In the genomic region with DNA sequence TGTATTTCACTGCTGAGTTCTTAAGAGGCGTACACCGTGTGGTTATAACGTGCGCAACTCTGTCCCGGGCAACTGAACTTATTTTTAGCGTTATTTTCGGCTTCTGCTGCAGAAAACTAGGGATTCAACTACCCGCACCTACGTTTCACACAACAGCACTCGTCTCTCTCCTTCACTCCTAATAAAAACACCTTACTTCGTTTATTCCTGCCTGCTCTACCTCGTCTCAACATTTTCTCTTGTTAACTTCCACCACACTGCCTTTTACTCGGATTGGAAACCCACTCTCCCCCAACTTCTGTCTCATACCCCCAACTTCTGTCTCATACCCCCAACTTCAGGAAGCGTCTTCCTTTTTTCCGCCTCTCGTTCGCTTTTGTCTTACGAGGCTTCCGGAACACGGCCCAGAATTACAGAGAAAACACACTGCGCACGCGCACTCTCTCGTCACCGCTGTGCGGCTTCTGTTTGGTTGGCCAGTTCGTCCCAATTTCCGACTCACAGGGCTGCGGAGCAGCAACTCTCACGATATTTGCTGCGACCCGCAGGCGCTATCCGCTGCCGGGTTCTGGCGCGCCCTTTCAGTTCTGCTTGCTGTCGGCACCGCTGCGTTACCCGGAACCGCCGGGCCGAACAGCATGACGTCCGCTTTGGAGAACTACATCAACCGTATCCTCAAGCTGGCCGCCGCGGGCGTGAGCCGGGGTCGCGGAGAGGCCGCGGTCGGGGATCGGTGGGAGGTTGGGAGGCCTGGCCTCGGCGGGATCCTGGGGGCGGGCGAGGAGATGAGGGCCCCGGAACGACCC, we compare ENCODE assay signal across 1 cellular context.
TF ChIP-seq lines count a peak whose summit lies in the region.

A gene (plus strand): TSS at position 579 of the 806 bp plus-strand sequence. CDS start 60 bp downstream, at position 639.

TF ChIP-seq in GM12878, 131 proteins besides CTCF, POLR2A, EP300 and RAD21 (continued from another document and continues in another):
- TF ChIP-seq, protein P1, sequence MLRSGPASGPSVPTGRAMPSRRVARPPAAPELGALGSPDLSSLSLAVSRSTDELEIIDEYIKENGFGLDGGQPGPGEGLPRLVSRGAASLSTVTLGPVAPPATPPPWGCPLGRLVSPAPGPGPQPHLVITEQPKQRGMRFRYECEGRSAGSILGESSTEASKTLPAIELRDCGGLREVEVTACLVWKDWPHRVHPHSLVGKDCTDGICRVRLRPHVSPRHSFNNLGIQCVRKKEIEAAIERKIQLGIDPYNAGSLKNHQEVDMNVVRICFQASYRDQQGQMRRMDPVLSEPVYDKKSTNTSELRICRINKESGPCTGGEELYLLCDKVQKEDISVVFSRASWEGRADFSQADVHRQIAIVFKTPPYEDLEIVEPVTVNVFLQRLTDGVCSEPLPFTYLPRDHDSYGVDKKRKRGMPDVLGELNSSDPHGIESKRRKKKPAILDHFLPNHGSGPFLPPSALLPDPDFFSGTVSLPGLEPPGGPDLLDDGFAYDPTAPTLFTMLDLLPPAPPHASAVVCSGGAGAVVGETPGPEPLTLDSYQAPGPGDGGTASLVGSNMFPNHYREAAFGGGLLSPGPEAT (IDR thresholded peaks at IDR 0.05; ENCODE audit: low read depth), result 0 out of 2 replicates have a peak, but pooled peaks have one; percentile 36
- TF ChIP-seq, protein P2, sequence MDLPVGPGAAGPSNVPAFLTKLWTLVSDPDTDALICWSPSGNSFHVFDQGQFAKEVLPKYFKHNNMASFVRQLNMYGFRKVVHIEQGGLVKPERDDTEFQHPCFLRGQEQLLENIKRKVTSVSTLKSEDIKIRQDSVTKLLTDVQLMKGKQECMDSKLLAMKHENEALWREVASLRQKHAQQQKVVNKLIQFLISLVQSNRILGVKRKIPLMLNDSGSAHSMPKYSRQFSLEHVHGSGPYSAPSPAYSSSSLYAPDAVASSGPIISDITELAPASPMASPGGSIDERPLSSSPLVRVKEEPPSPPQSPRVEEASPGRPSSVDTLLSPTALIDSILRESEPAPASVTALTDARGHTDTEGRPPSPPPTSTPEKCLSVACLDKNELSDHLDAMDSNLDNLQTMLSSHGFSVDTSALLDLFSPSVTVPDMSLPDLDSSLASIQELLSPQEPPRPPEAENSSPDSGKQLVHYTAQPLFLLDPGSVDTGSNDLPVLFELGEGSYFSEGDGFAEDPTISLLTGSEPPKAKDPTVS (IDR thresholded peaks at IDR 0.05; ENCODE audit: low read depth, low read length), result 0 out of 2 replicates have a peak, but pooled peaks have one; percentile 56
- TF ChIP-seq, protein P3, sequence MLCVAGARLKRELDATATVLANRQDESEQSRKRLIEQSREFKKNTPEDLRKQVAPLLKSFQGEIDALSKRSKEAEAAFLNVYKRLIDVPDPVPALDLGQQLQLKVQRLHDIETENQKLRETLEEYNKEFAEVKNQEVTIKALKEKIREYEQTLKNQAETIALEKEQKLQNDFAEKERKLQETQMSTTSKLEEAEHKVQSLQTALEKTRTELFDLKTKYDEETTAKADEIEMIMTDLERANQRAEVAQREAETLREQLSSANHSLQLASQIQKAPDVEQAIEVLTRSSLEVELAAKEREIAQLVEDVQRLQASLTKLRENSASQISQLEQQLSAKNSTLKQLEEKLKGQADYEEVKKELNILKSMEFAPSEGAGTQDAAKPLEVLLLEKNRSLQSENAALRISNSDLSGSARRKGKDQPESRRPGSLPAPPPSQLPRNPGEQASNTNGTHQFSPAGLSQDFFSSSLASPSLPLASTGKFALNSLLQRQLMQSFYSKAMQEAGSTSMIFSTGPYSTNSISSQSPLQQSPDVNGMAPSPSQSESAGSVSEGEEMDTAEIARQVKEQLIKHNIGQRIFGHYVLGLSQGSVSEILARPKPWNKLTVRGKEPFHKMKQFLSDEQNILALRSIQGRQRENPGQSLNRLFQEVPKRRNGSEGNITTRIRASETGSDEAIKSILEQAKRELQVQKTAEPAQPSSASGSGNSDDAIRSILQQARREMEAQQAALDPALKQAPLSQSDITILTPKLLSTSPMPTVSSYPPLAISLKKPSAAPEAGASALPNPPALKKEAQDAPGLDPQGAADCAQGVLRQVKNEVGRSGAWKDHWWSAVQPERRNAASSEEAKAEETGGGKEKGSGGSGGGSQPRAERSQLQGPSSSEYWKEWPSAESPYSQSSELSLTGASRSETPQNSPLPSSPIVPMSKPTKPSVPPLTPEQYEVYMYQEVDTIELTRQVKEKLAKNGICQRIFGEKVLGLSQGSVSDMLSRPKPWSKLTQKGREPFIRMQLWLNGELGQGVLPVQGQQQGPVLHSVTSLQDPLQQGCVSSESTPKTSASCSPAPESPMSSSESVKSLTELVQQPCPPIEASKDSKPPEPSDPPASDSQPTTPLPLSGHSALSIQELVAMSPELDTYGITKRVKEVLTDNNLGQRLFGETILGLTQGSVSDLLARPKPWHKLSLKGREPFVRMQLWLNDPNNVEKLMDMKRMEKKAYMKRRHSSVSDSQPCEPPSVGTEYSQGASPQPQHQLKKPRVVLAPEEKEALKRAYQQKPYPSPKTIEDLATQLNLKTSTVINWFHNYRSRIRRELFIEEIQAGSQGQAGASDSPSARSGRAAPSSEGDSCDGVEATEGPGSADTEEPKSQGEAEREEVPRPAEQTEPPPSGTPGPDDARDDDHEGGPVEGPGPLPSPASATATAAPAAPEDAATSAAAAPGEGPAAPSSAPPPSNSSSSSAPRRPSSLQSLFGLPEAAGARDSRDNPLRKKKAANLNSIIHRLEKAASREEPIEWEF (IDR thresholded peaks at IDR 0.05; ENCODE audit: insufficient replicate concordance, low read depth, low read length), result no peak
- TF ChIP-seq KAT2A (conservative IDR thresholded peaks at IDR 0.05; ENCODE audit: control insufficient read depth, low read depth, low read length) (no peak), RCOR1 (conservative IDR thresholded peaks at IDR 0.05; ENCODE audit: low read depth, low read length) (peak; percentile 95; the same call in 1 of the 2 replicates), SMARCA5 (IDR thresholded peaks at IDR 0.05) (peak; percentile 56; the same call in 1 of the 2 replicates), ZNF24 (IDR thresholded peaks at IDR 0.05) (no peak), YBX1 (IDR thresholded peaks at IDR 0.05) (no peak), TCF7 (IDR thresholded peaks at IDR 0.05; ENCODE audit: borderline replicate concordance) (no peak), IRF4 (IDR thresholded peaks at IDR 0.05; ENCODE audit: low read depth, low read length) (peak; percentile 18; the same call in 1 of the 2 replicates), BMI1 (IDR thresholded peaks at IDR 0.05; ENCODE audit: borderline replicate concordance) (no peak), JUNB (IDR thresholded peaks at IDR 0.05) (no peak), IKZF1 (conservative IDR thresholded peaks at IDR 0.05) (peak; percentile 78), NBN (IDR thresholded peaks at IDR 0.05) (peak; percentile 86), ZNF274 (IDR thresholded peaks at IDR 0.05; ENCODE audit: insufficient read depth, insufficient read length) (no peak), ZNF207 (IDR thresholded peaks at IDR 0.05; ENCODE audit: borderline replicate concordance) (no peak), KLF5 (IDR thresholded peaks at IDR 0.05; ENCODE audit: partially characterized antibody) (peak; percentile 71), SPI1 (IDR thresholded peaks at IDR 0.05; ENCODE audit: borderline replicate concordance, insufficient read depth, low read depth, low read length) (peak; percentile 60; the same call in 1 of the 2 replicates), TAF1 (IDR thresholded peaks at IDR 0.05; ENCODE audit: borderline replicate concordance, low read depth, low read length) (peak; percentile 74; the same call in 1 of the 2 replicates), TCF3 (IDR thresholded peaks at IDR 0.05; ENCODE audit: borderline replicate concordance, insufficient read depth, low read depth, low read length) (peak; percentile 30; the same call in 1 of the 2 replicates), MYC (IDR thresholded peaks at IDR 0.05; ENCODE audit: insufficient read depth, insufficient read length, insufficient replicate concordance, low read length, severe bottlenecking) (no peak), EZH2 (IDR thresholded peaks at IDR 0.05; ENCODE audit: borderline replicate concordance, control insufficient read depth, low read depth, low read length) (no peak), NFYA (IDR thresholded peaks at IDR 0.05; ENCODE audit: borderline replicate concordance, low read depth, low read length) (no peak), MEF2B (IDR thresholded peaks at IDR 0.05; ENCODE audit: partially characterized antibody, poor library complexity, severe bottlenecking) (no peak), CHD4 (IDR thresholded peaks at IDR 0.05) (no peak), JUND (IDR thresholded peaks at IDR 0.05; ENCODE audit: low read depth, low read length) (no peak), DPF2 (IDR thresholded peaks at IDR 0.05) (0 out of 2 replicates have a peak, but pooled peaks have one; percentile 19)
- TF ChIP-seq, protein P4, sequence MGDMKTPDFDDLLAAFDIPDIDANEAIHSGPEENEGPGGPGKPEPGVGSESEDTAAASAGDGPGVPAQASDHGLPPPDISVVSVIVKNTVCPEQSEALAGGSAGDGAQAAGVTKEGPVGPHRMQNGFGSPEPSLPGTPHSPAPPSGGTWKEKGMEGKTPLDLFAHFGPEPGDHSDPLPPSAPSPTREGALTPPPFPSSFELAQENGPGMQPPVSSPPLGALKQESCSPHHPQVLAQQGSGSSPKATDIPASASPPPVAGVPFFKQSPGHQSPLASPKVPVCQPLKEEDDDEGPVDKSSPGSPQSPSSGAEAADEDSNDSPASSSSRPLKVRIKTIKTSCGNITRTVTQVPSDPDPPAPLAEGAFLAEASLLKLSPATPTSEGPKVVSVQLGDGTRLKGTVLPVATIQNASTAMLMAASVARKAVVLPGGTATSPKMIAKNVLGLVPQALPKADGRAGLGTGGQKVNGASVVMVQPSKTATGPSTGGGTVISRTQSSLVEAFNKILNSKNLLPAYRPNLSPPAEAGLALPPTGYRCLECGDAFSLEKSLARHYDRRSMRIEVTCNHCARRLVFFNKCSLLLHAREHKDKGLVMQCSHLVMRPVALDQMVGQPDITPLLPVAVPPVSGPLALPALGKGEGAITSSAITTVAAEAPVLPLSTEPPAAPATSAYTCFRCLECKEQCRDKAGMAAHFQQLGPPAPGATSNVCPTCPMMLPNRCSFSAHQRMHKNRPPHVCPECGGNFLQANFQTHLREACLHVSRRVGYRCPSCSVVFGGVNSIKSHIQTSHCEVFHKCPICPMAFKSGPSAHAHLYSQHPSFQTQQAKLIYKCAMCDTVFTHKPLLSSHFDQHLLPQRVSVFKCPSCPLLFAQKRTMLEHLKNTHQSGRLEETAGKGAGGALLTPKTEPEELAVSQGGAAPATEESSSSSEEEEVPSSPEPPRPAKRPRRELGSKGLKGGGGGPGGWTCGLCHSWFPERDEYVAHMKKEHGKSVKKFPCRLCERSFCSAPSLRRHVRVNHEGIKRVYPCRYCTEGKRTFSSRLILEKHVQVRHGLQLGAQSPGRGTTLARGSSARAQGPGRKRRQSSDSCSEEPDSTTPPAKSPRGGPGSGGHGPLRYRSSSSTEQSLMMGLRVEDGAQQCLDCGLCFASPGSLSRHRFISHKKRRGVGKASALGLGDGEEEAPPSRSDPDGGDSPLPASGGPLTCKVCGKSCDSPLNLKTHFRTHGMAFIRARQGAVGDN (IDR thresholded peaks at IDR 0.05), result peak; percentile 72; the same call in 1 of the 2 replicates
- TF ChIP-seq, protein P5, sequence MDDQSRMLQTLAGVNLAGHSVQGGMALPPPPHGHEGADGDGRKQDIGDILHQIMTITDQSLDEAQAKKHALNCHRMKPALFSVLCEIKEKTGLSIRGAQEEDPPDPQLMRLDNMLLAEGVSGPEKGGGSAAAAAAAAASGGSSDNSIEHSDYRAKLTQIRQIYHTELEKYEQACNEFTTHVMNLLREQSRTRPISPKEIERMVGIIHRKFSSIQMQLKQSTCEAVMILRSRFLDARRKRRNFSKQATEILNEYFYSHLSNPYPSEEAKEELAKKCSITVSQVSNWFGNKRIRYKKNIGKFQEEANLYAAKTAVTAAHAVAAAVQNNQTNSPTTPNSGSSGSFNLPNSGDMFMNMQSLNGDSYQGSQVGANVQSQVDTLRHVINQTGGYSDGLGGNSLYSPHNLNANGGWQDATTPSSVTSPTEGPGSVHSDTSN (IDR thresholded peaks at IDR 0.05; ENCODE audit: insufficient replicate concordance, low read depth, low read length), result no peak
- TF ChIP-seq, protein P6, sequence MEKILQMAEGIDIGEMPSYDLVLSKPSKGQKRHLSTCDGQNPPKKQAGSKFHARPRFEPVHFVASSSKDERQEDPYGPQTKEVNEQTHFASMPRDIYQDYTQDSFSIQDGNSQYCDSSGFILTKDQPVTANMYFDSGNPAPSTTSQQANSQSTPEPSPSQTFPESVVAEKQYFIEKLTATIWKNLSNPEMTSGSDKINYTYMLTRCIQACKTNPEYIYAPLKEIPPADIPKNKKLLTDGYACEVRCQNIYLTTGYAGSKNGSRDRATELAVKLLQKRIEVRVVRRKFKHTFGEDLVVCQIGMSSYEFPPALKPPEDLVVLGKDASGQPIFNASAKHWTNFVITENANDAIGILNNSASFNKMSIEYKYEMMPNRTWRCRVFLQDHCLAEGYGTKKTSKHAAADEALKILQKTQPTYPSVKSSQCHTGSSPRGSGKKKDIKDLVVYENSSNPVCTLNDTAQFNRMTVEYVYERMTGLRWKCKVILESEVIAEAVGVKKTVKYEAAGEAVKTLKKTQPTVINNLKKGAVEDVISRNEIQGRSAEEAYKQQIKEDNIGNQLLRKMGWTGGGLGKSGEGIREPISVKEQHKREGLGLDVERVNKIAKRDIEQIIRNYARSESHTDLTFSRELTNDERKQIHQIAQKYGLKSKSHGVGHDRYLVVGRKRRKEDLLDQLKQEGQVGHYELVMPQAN (conservative IDR thresholded peaks at IDR 0.05), result peak; percentile 89
- TF ChIP-seq, protein P7, sequence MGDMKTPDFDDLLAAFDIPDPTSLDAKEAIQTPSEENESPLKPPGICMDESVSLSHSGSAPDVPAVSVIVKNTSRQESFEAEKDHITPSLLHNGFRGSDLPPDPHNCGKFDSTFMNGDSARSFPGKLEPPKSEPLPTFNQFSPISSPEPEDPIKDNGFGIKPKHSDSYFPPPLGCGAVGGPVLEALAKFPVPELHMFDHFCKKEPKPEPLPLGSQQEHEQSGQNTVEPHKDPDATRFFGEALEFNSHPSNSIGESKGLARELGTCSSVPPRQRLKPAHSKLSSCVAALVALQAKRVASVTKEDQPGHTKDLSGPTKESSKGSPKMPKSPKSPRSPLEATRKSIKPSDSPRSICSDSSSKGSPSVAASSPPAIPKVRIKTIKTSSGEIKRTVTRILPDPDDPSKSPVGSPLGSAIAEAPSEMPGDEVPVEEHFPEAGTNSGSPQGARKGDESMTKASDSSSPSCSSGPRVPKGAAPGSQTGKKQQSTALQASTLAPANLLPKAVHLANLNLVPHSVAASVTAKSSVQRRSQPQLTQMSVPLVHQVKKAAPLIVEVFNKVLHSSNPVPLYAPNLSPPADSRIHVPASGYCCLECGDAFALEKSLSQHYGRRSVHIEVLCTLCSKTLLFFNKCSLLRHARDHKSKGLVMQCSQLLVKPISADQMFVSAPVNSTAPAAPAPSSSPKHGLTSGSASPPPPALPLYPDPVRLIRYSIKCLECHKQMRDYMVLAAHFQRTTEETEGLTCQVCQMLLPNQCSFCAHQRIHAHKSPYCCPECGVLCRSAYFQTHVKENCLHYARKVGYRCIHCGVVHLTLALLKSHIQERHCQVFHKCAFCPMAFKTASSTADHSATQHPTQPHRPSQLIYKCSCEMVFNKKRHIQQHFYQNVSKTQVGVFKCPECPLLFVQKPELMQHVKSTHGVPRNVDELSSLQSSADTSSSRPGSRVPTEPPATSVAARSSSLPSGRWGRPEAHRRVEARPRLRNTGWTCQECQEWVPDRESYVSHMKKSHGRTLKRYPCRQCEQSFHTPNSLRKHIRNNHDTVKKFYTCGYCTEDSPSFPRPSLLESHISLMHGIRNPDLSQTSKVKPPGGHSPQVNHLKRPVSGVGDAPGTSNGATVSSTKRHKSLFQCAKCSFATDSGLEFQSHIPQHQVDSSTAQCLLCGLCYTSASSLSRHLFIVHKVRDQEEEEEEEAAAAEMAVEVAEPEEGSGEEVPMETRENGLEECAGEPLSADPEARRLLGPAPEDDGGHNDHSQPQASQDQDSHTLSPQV (IDR thresholded peaks at IDR 0.05), result no peak
- TF ChIP-seq, protein P8, sequence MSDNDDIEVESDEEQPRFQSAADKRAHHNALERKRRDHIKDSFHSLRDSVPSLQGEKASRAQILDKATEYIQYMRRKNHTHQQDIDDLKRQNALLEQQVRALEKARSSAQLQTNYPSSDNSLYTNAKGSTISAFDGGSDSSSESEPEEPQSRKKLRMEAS (IDR thresholded peaks at IDR 0.05; ENCODE audit: low read depth, low read length), result peak; percentile 89
